ENCODE assay signal across 9 cellular contexts in the genomic region with DNA sequence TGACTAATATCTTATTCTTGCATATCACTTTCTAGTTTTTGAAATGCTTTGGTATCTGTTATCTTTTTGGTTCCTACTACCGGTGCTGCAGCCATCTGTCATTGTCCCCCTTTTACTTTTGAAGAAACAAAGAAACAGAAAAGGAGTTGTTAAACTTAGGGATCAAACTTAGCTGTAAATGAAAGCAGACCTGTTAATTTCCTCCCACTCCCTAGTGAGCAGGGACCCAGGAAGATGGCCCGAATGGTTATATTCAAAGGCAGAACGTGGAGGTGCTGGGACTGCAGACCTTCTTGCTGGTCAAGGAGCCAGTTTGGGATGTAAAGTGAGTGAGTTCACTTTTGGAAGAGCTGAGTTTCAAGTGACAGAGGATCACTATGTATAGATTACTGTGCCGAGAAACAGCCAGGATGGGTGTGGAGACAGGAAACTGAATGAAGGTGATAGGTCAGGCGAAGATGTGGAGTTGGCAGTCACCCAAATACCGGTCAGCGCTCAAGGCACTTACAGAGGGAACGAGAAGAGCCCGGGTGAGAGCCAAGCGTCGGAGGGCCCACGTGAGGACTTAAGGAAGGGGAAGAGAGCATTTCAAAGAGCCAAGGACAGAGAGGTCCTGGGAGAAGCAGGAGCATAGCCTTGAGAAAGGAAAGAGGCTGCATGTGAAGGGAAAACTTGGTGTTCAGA. TPM values are rescaled to one million over a fixed set of nuclear protein-coding genes. Genes with fewer than 3 reads are reported as not detected.
A peak's percentile ranks its signal among the peaks of the same experiment; 100 is the strongest.
DNase-seq lines count a peak whose midpoint lies in the region; ATAC-seq and TF ChIP-seq lines count a peak whose summit lies in the region.
"Had no signal": no experiment of that assay in that cellular context is flagged by ENCODE, and none has a peak within 500 bp of the region (broad histone marks: within the 10 kb centered on the region; RNA-seq: fewer than 3 reads in every experiment).

No MANE protein-coding gene starts in this region.

- TF ChIP-seq CTCF in osteoblast (IDR thresholded peaks at IDR 0.05; ENCODE audit: extremely low read depth, low read depth, low read length) = no peak
- TF ChIP-seq CTCF in CD14-positive monocyte (IDR thresholded peaks at IDR 0.05) = no peak

- no peaks in the 10 kb centered on the region for H3K79me2 ChIP-seq in osteoblast (ENCODE audit: insufficient read depth, low read length)

- peak overlapping the region; percentile 27 for H3K4me2 ChIP-seq in osteoblast (ENCODE audit: insufficient read depth, low read length)

- no peak overlapping the region for H3K27ac ChIP-seq in osteoblast (ENCODE audit: low read depth, low read length)

- peak overlapping the region; percentile 62 for H2AFZ ChIP-seq in osteoblast (ENCODE audit: low read length)

- no peaks in the 10 kb centered on the region for H3K36me3 ChIP-seq in osteoblast (ENCODE audit: insufficient read depth, low read length)

- H3K27ac Mint-ChIP-seq in activated naive CD4-positive, alpha-beta T cell treated with anti-CD3 and anti-CD28 coated beads, Interleukin-2, amount 50 U/mL, for 72 hours = peak overlapping the region in 1 of 2 donors; percentile 18
- H3K27ac Mint-ChIP-seq in CD14-positive monocyte = peak overlapping the region in 2 of 7 donors; percentile 10 to 70
- H3K27ac Mint-ChIP-seq: dendritic cell treated with granulocyte-macrophage colony-stimulating factor and Interleukin-4, amounts not matched to agents 40 ng/mL and 50 ng/mL, for 4 days had no signal

- no peaks in the 10 kb centered on the region for H4K20me1 ChIP-seq in osteoblast (ENCODE audit: insufficient read depth, low read length)

- no peak overlapping the region for H3K4me3 Mint-ChIP-seq in CD14-positive monocyte
- H3K4me3 Mint-ChIP-seq: dendritic cell treated with granulocyte-macrophage colony-stimulating factor and Interleukin-4, amounts not matched to agents 40 ng/mL and 50 ng/mL, for 4 days had no signal

- DNase-seq in DMS79 treated with DMSO at 0.1 percent for 48 hours (lab: John Stamatoyannopoulos, UW) = peak; percentile 6
- DNase-seq in DMS79 (lab: John Stamatoyannopoulos, UW) = no peak
- no peak for DNase-seq in activated naive CD4-positive, alpha-beta T cell treated with anti-CD3 and anti-CD28 coated beads, Interleukin-2, amount 50 U/mL, for 72 hours (ENCODE audit: low spot score in 2 of 2)
- no peak for DNase-seq in osteoblast (ENCODE audit: insufficient read length, low spot score, missing footprints)
- no peak for DNase-seq in NCI-H2196 treated with DMSO at 0.1 percent for 48 hours (lab: John Stamatoyannopoulos, UW; ENCODE audit: unreplicated experiment)
- no peak for DNase-seq in CD14-positive monocyte (ENCODE audit: low spot score)

- no peak overlapping the region for H3K4me3 ChIP-seq in osteoblast (ENCODE audit: insufficient read depth, low read length)

- H3K27me3 Mint-ChIP-seq in CD14-positive monocyte (ENCODE audit: low read depth in 3 of 3) = peaks cover 6 to 11% (median 11%) of the 10 kb centered on the region in 3 donors

- no peaks in the 10 kb centered on the region for H3K9me3 ChIP-seq in osteoblast (ENCODE audit: low read depth, low read length)

- H3K4me1 Mint-ChIP-seq in CD14-positive monocyte = peaks cover 10% of the 10 kb centered on the region

- no peaks in the 10 kb centered on the region for H3K9me3 Mint-ChIP-seq in activated naive CD4-positive, alpha-beta T cell treated with anti-CD3 and anti-CD28 coated beads, Interleukin-2, amount 50 U/mL, for 72 hours
- H3K9me3 Mint-ChIP-seq in CD14-positive monocyte = no peaks in the 10 kb centered on the region
- H3K9me3 Mint-ChIP-seq: dendritic cell treated with granulocyte-macrophage colony-stimulating factor and Interleukin-4, amounts not matched to agents 40 ng/mL and 50 ng/mL, for 4 days had no signal

- no peaks in the 10 kb centered on the region for H3K27me3 ChIP-seq in osteoblast (ENCODE audit: insufficient read depth, low read length)

- no peaks in the 10 kb centered on the region for H3K4me1 ChIP-seq in osteoblast (ENCODE audit: insufficient read depth, low read length)

- intact Hi-C loops in CD14-positive monocyte (cut with micrococcal nuclease) = no loop called here

- H3K36me3 Mint-ChIP-seq in activated naive CD4-positive, alpha-beta T cell treated with anti-CD3 and anti-CD28 coated beads, Interleukin-2, amount 50 U/mL, for 72 hours = peaks cover 0 to 1% of the 10 kb centered on the region in 2 donors
- no peaks in the 10 kb centered on the region for H3K36me3 Mint-ChIP-seq in CD14-positive monocyte

- ATAC-seq in HG02981 (IDR thresholded peaks at IDR 0.05; ENCODE audit: unreplicated experiment) (peak; percentile 30), HG03280 (IDR thresholded peaks at IDR 0.05; ENCODE audit: unreplicated experiment) (no peak)
- ATAC-seq in activated naive CD4-positive, alpha-beta T cell treated with anti-CD3 and anti-CD28 coated beads, Interleukin-2, amount 50 U/mL, for 72 hours = peak; percentile 24 to 36

RNA-seq across cellular contexts. Expression of gene KBTBD8, which starts 20.1 kb away (rescaled TPM):
- total RNA-seq in activated naive CD4-positive, alpha-beta T cell treated with anti-CD3 and anti-CD28 coated beads, Interleukin-2, amount 50 U/mL, for 72 hours = 10 to 100 TPM in 1 of 2 donors, 1 to 10 TPM in 1; 7.7 to 12.1 TPM
- 1.1 and 3.8 TPM in 2 replicates for total RNA-seq in osteoblast
- polyA plus RNA-seq in CD14-positive monocyte = 1 to 10 TPM; 3.0 to 3.2 TPM
